Comparison of ENCODE assay signal across 8 cellular contexts in the genomic region with DNA sequence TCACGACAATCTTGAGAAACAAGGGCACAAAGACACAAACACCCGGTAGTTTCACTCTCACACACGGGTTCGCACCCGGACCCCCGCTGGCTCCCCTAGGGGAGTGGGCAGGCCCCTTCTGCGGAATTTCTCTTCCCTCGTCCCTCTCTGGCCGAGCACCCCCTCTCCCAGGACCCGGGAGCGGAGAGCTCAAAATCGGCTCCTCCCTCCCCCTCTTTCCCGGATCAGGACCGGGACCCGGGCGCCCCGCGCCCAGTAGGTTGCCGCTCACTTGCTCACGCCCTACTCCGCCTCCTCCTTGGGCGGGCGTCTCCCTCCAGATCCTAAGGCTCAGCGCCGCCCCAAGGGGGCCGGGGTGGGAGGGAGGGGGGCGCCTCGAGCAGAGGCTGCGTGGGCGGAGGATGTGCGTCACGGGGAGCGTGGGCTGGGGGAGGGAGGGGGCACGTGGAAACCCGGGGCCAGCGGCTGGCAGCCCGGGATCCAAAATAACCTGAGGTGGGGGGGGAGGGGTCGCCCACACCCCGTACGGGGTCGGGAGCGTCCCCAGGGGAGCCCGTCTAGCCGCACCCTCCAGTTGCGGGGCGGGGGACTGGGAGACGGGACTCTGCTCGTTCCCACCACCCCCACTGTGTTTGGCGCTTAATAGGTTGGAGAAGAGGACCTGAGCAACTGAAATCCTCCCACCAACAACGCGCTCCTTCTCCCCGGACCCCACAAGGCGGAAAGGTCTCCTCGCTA. TPM values are rescaled to one million over a fixed set of nuclear protein-coding genes. Genes with fewer than 3 reads are reported as not detected.
A peak's percentile ranks its signal among the peaks of the same experiment; 100 is the strongest.
DNase-seq lines count a peak whose midpoint lies in the region; ATAC-seq and TF ChIP-seq lines count a peak whose summit lies in the region.

No MANE protein-coding gene starts in this region.

- CTCF ChIA-PET in AG04450 (lab: Charles Lee) = interaction anchor here (1.0 to 1.9 kb wide), 3 partner anchors 13 to 24 kb away, joined by 4 to 6 read pairs (median 6); a partner anchor contains a TSS

- peak overlapping the region; percentile 76 for H3K4me3 ChIP-seq in AG04450 (ENCODE audit: low read depth, low read length)
- peak overlapping the region; percentile 66 to 74 for H3K4me3 ChIP-seq in foreskin fibroblast (ENCODE audit: low read depth in 1 of 2, low read length in 2 of 2)
- peak overlapping the region; percentile 65 for H3K4me3 ChIP-seq in neuron (ENCODE audit: low read length)
- H3K4me3 ChIP-seq in stomach smooth muscle (ENCODE audit: low read length in 2 of 2) = peak overlapping the region; percentile 88 to 90

- peak overlapping the region; percentile 35 for H2AFZ ChIP-seq in neuron (ENCODE audit: low read depth, low read length)

- H3K27me3 ChIP-seq in AG04450 (ENCODE audit: control insufficient read depth, insufficient read depth, low read length) (no peaks in the 10 kb centered on the region), neuron (ENCODE audit: insufficient read depth, low read length) (no peaks in the 10 kb centered on the region), stomach smooth muscle (ENCODE audit: control insufficient read depth in 1 of 2, insufficient read depth in 2 of 2, low read length in 2 of 2) (no peaks in the 10 kb centered on the region)

- peak overlapping the region; percentile 97 to 99 for H3K9ac ChIP-seq in stomach smooth muscle (ENCODE audit: low read length in 2 of 2)

- peaks cover 28% of the 10 kb centered on the region for H3K4me1 ChIP-seq in neuron (ENCODE audit: insufficient read depth, low read length)
- H3K4me1 ChIP-seq in stomach smooth muscle (ENCODE audit: control insufficient read depth, insufficient read depth, low read length) = peaks cover 37% of the 10 kb centered on the region

- ATAC-seq in GM19023 (IDR thresholded peaks at IDR 0.05; ENCODE audit: unreplicated experiment) (peak; percentile 30), HG03378 (IDR thresholded peaks at IDR 0.05; ENCODE audit: unreplicated experiment) (peak; percentile 3)

- no peak for TF ChIP-seq CTCF in AG04450 (IDR thresholded peaks at IDR 0.05; ENCODE audit: low read depth, low read length)
- no peak for TF ChIP-seq CTCF in foreskin fibroblast (IDR thresholded peaks at IDR 0.05; ENCODE audit: low read depth, low read length)

- H3K36me3 ChIP-seq in neuron (ENCODE audit: insufficient read depth, low read length) = peaks cover 13% of the 10 kb centered on the region
- peaks cover 0 to 6% of the 10 kb centered on the region in 2 donors for H3K36me3 ChIP-seq in stomach smooth muscle (ENCODE audit: control insufficient read depth in 2 of 2, insufficient read depth in 2 of 2, low read length in 2 of 2)

- peak overlapping the region; percentile 100 for H3K27ac ChIP-seq in AG04450 (ENCODE audit: low read depth, low read length)
- H3K27ac ChIP-seq in stomach smooth muscle (ENCODE audit: low read length) = peak overlapping the region; percentile 100

- POLR2A ChIA-PET in AG04450 (lab: Yijun Ruan, JAX) = interaction anchor here (0.6 to 13.0 kb wide), 14 partner anchors 8 to 451 kb away, joined by 3 to 258 read pairs (median 3); a partner anchor contains a TSS

- DNase-seq in AG04450 (ENCODE audit: low read depth, low spot score) (peak; percentile 88), RKO (ENCODE audit: low spot score) (peak; percentile 92), foreskin fibroblast (peak; percentile 96 to 98)
- DNase-seq in activated effector memory CD4-positive, alpha-beta T cell treated with anti-CD3 and anti-CD28 coated beads, Interleukin-2, amount 50 U/mL, for 16 hours = peak; percentile 96

- H3K9me3 ChIP-seq in AG04450 (ENCODE audit: control insufficient read depth, insufficient read depth, low read length) (no peaks in the 10 kb centered on the region; the same call in 1 of the 2 replicates), neuron (ENCODE audit: low read length) (no peaks in the 10 kb centered on the region), stomach smooth muscle (ENCODE audit: control insufficient read depth in 2 of 2, low read length in 2 of 2) (no peaks in the 10 kb centered on the region)

RNA-seq across cellular contexts. Expression of a gene that starts 1.8 kb away (rescaled TPM):
- 46.4 and 60.9 TPM in 2 replicates for polyA plus RNA-seq in AG04450 (2011; rRNA removed)
- polyA minus RNA-seq in AG04450 (2011; rRNA and poly(A)+ RNA removed) = 68.2 and 83.4 TPM in 2 replicates

RNA-seq across cellular contexts. Expression of a gene that starts 8.5 kb away (rescaled TPM):
- 8.3 and 11.9 TPM in 2 replicates for polyA plus RNA-seq in AG04450 (2011; rRNA removed)
- 6.1 and 9.0 TPM in 2 replicates for polyA minus RNA-seq in AG04450 (2011; rRNA and poly(A)+ RNA removed)

RNA-seq across cellular contexts. Expression of a gene that starts 24.0 kb away (rescaled TPM):
- 79.5 and 94.2 TPM in 2 replicates for polyA plus RNA-seq in AG04450 (2011; rRNA removed)
- 95.3 and 103 TPM in 2 replicates for polyA minus RNA-seq in AG04450 (2011; rRNA and poly(A)+ RNA removed)

RNA-seq across cellular contexts. Expression of a gene that starts 37.2 kb away (rescaled TPM):
- polyA plus RNA-seq in AG04450 (2011; rRNA removed) = not detected in 2 replicates
- 0.04 TPM in 1 of 2 replicates, not detected in the other for polyA minus RNA-seq in AG04450 (2011; rRNA and poly(A)+ RNA removed)

RNA-seq across cellular contexts. Expression of a gene that starts 41.2 kb away (rescaled TPM):
- polyA plus RNA-seq in AG04450 (2011; rRNA removed) = 49.9 and 95.0 TPM in 2 replicates
- 264 and 395 TPM in 2 replicates for polyA minus RNA-seq in AG04450 (2011; rRNA and poly(A)+ RNA removed)

Comparison
In these comparisons a context has a peak if more than half of its experiments do, and no peak if none do; other contexts are left out.
1. Peak in every context shown above with its lines: DNase-seq, ATAC-seq, H3K4me3 ChIP-seq and H3K27ac ChIP-seq.